16 cellular contexts compared by ENCODE assay signal in the genomic region with DNA sequence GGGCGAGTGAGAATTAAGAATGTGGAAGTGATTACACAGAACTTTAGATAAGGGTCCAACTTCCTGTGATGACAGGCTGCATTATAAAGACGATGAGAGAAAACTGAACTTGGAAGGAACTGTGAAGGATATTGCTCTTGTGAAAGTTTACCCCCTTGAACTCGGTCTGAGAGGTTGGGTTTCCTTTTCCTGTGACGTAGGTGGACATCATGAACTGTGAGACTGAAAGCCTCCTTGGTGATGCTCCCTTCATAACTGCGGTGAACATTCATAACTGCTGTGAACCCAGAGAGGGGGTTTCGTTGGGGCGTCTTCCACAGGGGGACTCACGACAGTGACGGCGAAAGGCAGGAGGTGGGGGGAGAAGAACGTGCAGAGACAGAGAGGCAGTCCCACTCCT. TPM values are rescaled to one million over a fixed set of nuclear protein-coding genes. Genes with fewer than 3 reads are reported as not detected.
A peak's percentile ranks its signal among the peaks of the same experiment; 100 is the strongest.
DNase-seq lines count a peak whose midpoint lies in the region; ATAC-seq and TF ChIP-seq lines count a peak whose summit lies in the region.
"Had no signal": no experiment of that assay in that cellular context is flagged by ENCODE, and none has a peak within 500 bp of the region (broad histone marks: within the 10 kb centered on the region; RNA-seq: fewer than 3 reads in every experiment).

No MANE protein-coding gene starts in this region.

- TF ChIP-seq CTCF in GM13977 (IDR thresholded peaks at IDR 0.05; ENCODE audit: extremely low read depth, insufficient read depth, missing control alignments), result no peak

- in situ Hi-C loops in GM13977 (cut with MboI; ENCODE audit: low pct_unique_long_range_greater_than_20kb, low sequenced_read_pairs, unreplicated experiment), result no loop called here

- DNase-seq in CD1c-positive myeloid dendritic cell (ENCODE audit: extremely low spot score) (peak; percentile 64), GM13977 (ENCODE audit: low spot score) (peak; percentile 71), T-helper 9 cell (peak; percentile 9), left lobe of liver (ENCODE audit: low spot score) (no peak), DMS 273 treated with DMSO at 0.1 percent for 48 hours (lab: John Stamatoyannopoulos, UW) (no peak), NCI-H2171 treated with DMSO at 0.1 percent for 48 hours (lab: John Stamatoyannopoulos, UW) (no peak)
- DNase-seq: activated CD4-positive, alpha-beta T cell treated with anti-CD3 and anti-CD28 coated beads, Interleukin-2, amount 50 U/mL, for 1 hour; dermis blood vessel endothelial cell; HFFc6; NCI-H187 treated with DMSO at 0.1 percent for 48 hours; NCI-H82 had no signal

- ATAC-seq in left lobe of liver (peak; percentile 39), HG02970 (IDR thresholded peaks at IDR 0.05; ENCODE audit: low FRiP score, unreplicated experiment) (no peak), HG02571 (IDR thresholded peaks at IDR 0.05; ENCODE audit: unreplicated experiment) (no peak)

RNA-seq across cellular contexts. Expression of a gene that starts 1.9 kb away (rescaled TPM):
- total RNA-seq in left lobe of liver, result not detected
- total RNA-seq: B cell, dermis blood vessel endothelial cell, HFFc6 had no signal

RNA-seq across cellular contexts. Expression of a gene that starts 44.1 kb away (rescaled TPM):
- not detected for total RNA-seq in left lobe of liver
- total RNA-seq: adrenal gland, B cell, dermis blood vessel endothelial cell, HFFc6, SK-MEL-5 had no signal

Comparison
In these comparisons a context has a peak if more than half of its experiments do, and no peak if none do; other contexts are left out.
1. DNase-seq: peak in CD1c-positive myeloid dendritic cell (single experiment), GM13977 (single experiment) and T-helper 9 cell (single experiment); none in left lobe of liver (single experiment), DMS 273 treated with DMSO at 0.1 percent for 48 hours (single experiment) and NCI-H2171 treated with DMSO at 0.1 percent for 48 hours (single experiment).